ENCODE assay signal across 23 cellular contexts in the genomic region with DNA sequence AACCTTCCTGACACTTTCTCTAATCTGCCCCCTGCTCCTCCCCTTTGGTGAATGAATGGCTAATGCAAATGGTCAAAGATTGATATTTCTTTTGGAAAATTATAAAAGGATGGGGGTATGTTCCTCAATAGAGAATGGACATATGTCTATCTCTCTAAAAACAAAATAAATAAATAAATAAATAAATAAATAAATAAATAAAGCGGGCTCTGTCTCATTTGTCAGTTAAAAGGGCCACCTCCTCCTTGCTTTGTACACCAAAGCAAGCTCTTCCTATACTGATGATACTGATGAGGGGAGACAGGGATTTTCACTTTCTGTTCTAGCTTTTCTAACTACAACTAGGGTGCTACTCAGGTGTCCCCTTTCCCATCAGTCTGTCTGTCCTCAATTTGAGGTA.
"Had no signal": no experiment of that assay in that cellular context is flagged by ENCODE, and none has a peak within 500 bp of the region (broad histone marks: within the 10 kb centered on the region; RNA-seq: fewer than 3 reads in every experiment).

No MANE protein-coding gene starts in this region.

- H3K27me3 ChIP-seq: gastrocnemius medialis, left lung had no signal

- H3K27ac ChIP-seq: epithelial cell of prostate, esophagus squamous epithelium, gastrocnemius medialis, heart right ventricle, left lung, lower lobe of right lung had no signal

- H3K36me3 ChIP-seq: esophagus squamous epithelium, gastrocnemius medialis, heart right ventricle, left lung, lower lobe of right lung had no signal

- DNase-seq: cortex of kidney; effector CD8-positive, alpha-beta T cell; effector memory CD8-positive, alpha-beta T cell; endodermal cell; erythroblast; esophagus squamous epithelium; foreskin fibroblast; foreskin melanocyte; gastrocnemius medialis; glutamatergic neuron; head of caudate nucleus; heart right ventricle; hippocampal formation; left cardiac atrium; left lung; left ventricle myocardium superior; lower lobe of right lung; mesenchymal stem cell; mucosa of descending colon; naive B cell; naive thymus-derived CD8-positive, alpha-beta T cell had no signal

- ATAC-seq: effector memory CD8-positive, alpha-beta T cell; esophagus mucosa; gastrocnemius medialis; heart right ventricle; left cardiac atrium; left lung; left ventricle myocardium superior; lower lobe of right lung; mucosa of descending colon; naive thymus-derived CD8-positive, alpha-beta T cell had no signal

- H3K4me1 ChIP-seq: gastrocnemius medialis, left lung, lower lobe of right lung had no signal

- H3K4me3 ChIP-seq: esophagus squamous epithelium, gastrocnemius medialis, heart right ventricle, left lung, lower lobe of right lung, mucosa of descending colon had no signal

- H3K9me3 ChIP-seq: esophagus squamous epithelium, gastrocnemius medialis, left lung, lower lobe of right lung, mucosa of descending colon had no signal
